Comparison of ENCODE assay signal across 10 cellular contexts in genomic region chr20:57480444-57481152, GRCh38. TPM values are rescaled to one million over a fixed set of nuclear protein-coding genes. Genes with fewer than 3 reads are reported as not detected.
DNase-seq lines count a peak whose midpoint lies in the region; ATAC-seq and TF ChIP-seq lines count a peak whose summit lies in the region.
"Had no signal": no experiment of that assay in that cellular context is flagged by ENCODE, and none has a peak within 500 bp of the region (broad histone marks: within the 10 kb centered on the region; RNA-seq: fewer than 3 reads in every experiment).

No MANE protein-coding gene starts in this region.

- H3K4me1 Mint-ChIP-seq in activated naive CD8-positive, alpha-beta T cell (ENCODE audit: low read depth): peaks cover 36% of the 10 kb centered on the region
- no peaks in the 10 kb centered on the region for H3K4me1 Mint-ChIP-seq in osteocyte (ENCODE audit: unreplicated experiment)

- H3K36me3 Mint-ChIP-seq in activated naive CD8-positive, alpha-beta T cell: no peaks in the 10 kb centered on the region
- no peaks in the 10 kb centered on the region for H3K36me3 Mint-ChIP-seq in osteocyte (ENCODE audit: unreplicated experiment)

- peak overlapping the region; percentile 52 for H3K4me3 Mint-ChIP-seq in activated naive CD8-positive, alpha-beta T cell
- H3K4me3 Mint-ChIP-seq in osteocyte (ENCODE audit: unreplicated experiment): no peak overlapping the region

- no peaks in the 10 kb centered on the region for H3K27me3 Mint-ChIP-seq in activated naive CD8-positive, alpha-beta T cell
- peaks cover 18% of the 10 kb centered on the region for H3K27me3 Mint-ChIP-seq in osteocyte (ENCODE audit: unreplicated experiment)

- TF ChIP-seq CTCF in GM06990 (IDR thresholded peaks at IDR 0.05; ENCODE audit: insufficient read depth, low read length, poor library complexity, severe bottlenecking) (no peak), osteocyte (IDR thresholded peaks at IDR 0.05) (no peak)

- H3K9me3 Mint-ChIP-seq in activated naive CD8-positive, alpha-beta T cell (ENCODE audit: low read depth): no peaks in the 10 kb centered on the region
- no peaks in the 10 kb centered on the region for H3K9me3 Mint-ChIP-seq in osteocyte (ENCODE audit: unreplicated experiment)

- DNase-seq in GM06990 (ENCODE audit: extremely low read depth, insufficient read length) (peak; percentile 86), Ammon's horn (ENCODE audit: low spot score) (no peak), osteocyte (ENCODE audit: extremely low spot score, unreplicated experiment) (no peak), DMS53 (lab: John Stamatoyannopoulos, UW) (no peak), NCI-H510A treated with DMSO at 0.1 percent for 48 hours (lab: John Stamatoyannopoulos, UW) (no peak)
- DNase-seq: lower lobe of right lung had no signal

- H3K4me3 ChIP-seq in GM06990 (replicated peaks; ENCODE audit: low read depth, low read length): peak overlapping the region; percentile 11
- H3K4me3 ChIP-seq: lower lobe of right lung had no signal

- H3K27me3 ChIP-seq in GM06990 (replicated peaks; ENCODE audit: control insufficient read depth, insufficient read depth, low read length): no peaks in the 10 kb centered on the region

- H3K36me3 ChIP-seq in GM06990 (ENCODE audit: control insufficient read depth, insufficient read depth, low read length): no peaks in the 10 kb centered on the region
- H3K36me3 ChIP-seq: lower lobe of right lung had no signal

- ATAC-seq in GM19468 (IDR thresholded peaks at IDR 0.05; ENCODE audit: extremely low read depth, unreplicated experiment) (peak; percentile 38), HG03460 (IDR thresholded peaks at IDR 0.05; ENCODE audit: unreplicated experiment) (peak; percentile 68)

- peak overlapping the region; percentile 54 for H3K27ac Mint-ChIP-seq in activated naive CD8-positive, alpha-beta T cell
- H3K27ac Mint-ChIP-seq in osteocyte (ENCODE audit: unreplicated experiment): no peak overlapping the region

RNA-seq across cellular contexts. Expression of gene CTCFL, which starts 44.3 kb away (rescaled TPM):
- not detected in 2 replicates for total RNA-seq in osteocyte
- total RNA-seq: lower lobe of right lung, urinary bladder had no signal
